Comparison of ENCODE assay signal across 21 cellular contexts in the genomic region with DNA sequence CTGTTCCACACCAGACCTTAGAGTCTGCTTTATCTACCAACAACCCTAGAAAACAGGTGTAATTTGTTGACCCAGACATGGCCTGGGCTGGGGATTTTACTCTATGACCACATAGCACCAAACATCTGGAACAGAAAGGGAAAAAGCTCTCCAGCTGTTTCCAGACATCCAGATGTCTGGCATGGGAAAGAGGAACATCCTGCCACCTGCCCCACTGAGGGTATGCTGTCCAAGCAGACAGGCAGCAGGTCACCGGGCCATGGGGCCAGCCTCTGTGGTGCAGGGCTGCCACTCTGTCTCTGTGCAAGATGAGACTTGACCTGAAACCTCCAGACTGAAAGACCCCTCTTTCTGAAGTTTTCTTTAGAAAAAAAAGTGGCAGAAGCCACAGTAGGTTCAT.
DNase-seq lines count a peak whose midpoint lies in the region; ATAC-seq and TF ChIP-seq lines count a peak whose summit lies in the region.
"Had no signal": no experiment of that assay in that cellular context is flagged by ENCODE, and none has a peak within 500 bp of the region (broad histone marks: within the 10 kb centered on the region; RNA-seq: fewer than 3 reads in every experiment).

No MANE protein-coding gene starts in this region.

- H3K27ac ChIP-seq in heart right ventricle, result peak overlapping the region in 1 of 10 donors; percentile 27
- H3K27ac ChIP-seq in right atrium auricular region, result no peak overlapping the region
- H3K27ac ChIP-seq in GM23248, result no peak overlapping the region
- H3K27ac ChIP-seq: A549, KMS-11, SK-N-MC had no signal

- H3K4me1 ChIP-seq in heart right ventricle (peaks cover 0 to 9% (median 0%) of the 10 kb centered on the region in 9 donors), right atrium auricular region (no peaks in the 10 kb centered on the region), GM23248 (ENCODE audit: insufficient read depth) (peaks cover 16% of the 10 kb centered on the region)
- H3K4me1 ChIP-seq: A549, HAP-1 had no signal

- DNase-seq in heart right ventricle (no peak), right atrium auricular region (ENCODE audit: low spot score) (no peak), GM23248 (no peak), HPDE6-E6E7 (ENCODE audit: extremely low spot score) (no peak)
- no peak for DNase-seq in naive thymus-derived CD8-positive, alpha-beta T cell
- DNase-seq: BE2C, DND-41, IMR-90, MV-4-11, NCI-H1105 treated with DMSO at 0.1 percent for 48 hours, NCI-H2081, NCI-H2171, NCI-H526, OCI-M1, SW 1271 had no signal

- H3K9me3 Mint-ChIP-seq in activated T-helper 17 cell treated with anti-CD3 and anti-CD28 coated beads, Interleukin-2, amount 50 U/mL, for 72 hours, result no peaks in the 10 kb centered on the region
- no peaks in the 10 kb centered on the region for H3K9me3 Mint-ChIP-seq in naive thymus-derived CD8-positive, alpha-beta T cell

- intact Hi-C loops in heart right ventricle (cut with DNase I), result no loop called here

- H2AFZ ChIP-seq in GM23248, result no peak overlapping the region

- ATAC-seq in heart right ventricle, result peak in 6 of 8 donors; percentile 22 to 66 (median 36)
- ATAC-seq in GM18867 (IDR thresholded peaks at IDR 0.05; ENCODE audit: unreplicated experiment), result peak; percentile 51
- ATAC-seq in activated T-helper 17 cell treated with anti-CD3 and anti-CD28 coated beads, Interleukin-2, amount 50 U/mL, for 72 hours (replicated peaks), result no peak
- no peak for ATAC-seq in naive thymus-derived CD8-positive, alpha-beta T cell
- ATAC-seq: A549 had no signal

- no peaks in the 10 kb centered on the region for H3K27me3 Mint-ChIP-seq in activated T-helper 17 cell treated with anti-CD3 and anti-CD28 coated beads, Interleukin-2, amount 50 U/mL, for 72 hours
- H3K27me3 Mint-ChIP-seq in naive thymus-derived CD8-positive, alpha-beta T cell, result no peaks in the 10 kb centered on the region

- H4K20me1 ChIP-seq in GM23248 (ENCODE audit: insufficient read depth), result no peaks in the 10 kb centered on the region

- in situ Hi-C loops in GM23248 (cut with MboI), result no loop called here

- H3K4me3 ChIP-seq in heart right ventricle (no peak overlapping the region), right atrium auricular region (no peak overlapping the region), GM23248 (no peak overlapping the region)
- H3K4me3 ChIP-seq: A549, HAP-1, SK-N-MC had no signal

- H3K4me1 Mint-ChIP-seq in activated T-helper 17 cell treated with anti-CD3 and anti-CD28 coated beads, Interleukin-2, amount 50 U/mL, for 72 hours, result peaks cover 46% of the 10 kb centered on the region
- H3K4me1 Mint-ChIP-seq in naive thymus-derived CD8-positive, alpha-beta T cell, result peaks cover 37 to 83% (median 68%) of the 10 kb centered on the region in 4 donors

- no peaks in the 10 kb centered on the region for H3K36me3 Mint-ChIP-seq in activated T-helper 17 cell treated with anti-CD3 and anti-CD28 coated beads, Interleukin-2, amount 50 U/mL, for 72 hours (ENCODE audit: low read depth)
- peaks cover 0 to 3% (median 0%) of the 10 kb centered on the region in 3 donors for H3K36me3 Mint-ChIP-seq in naive thymus-derived CD8-positive, alpha-beta T cell

- H3K9me3 ChIP-seq in heart right ventricle (no peaks in the 10 kb centered on the region), right atrium auricular region (no peaks in the 10 kb centered on the region), GM23248 (ENCODE audit: low read depth) (no peaks in the 10 kb centered on the region)
- H3K9me3 ChIP-seq: A549, BE2C had no signal

- H3K79me2 ChIP-seq in GM23248 (ENCODE audit: insufficient read depth), result no peaks in the 10 kb centered on the region

- peak overlapping the region; percentile 89 for H3K4me3 Mint-ChIP-seq in activated T-helper 17 cell treated with anti-CD3 and anti-CD28 coated beads, Interleukin-2, amount 50 U/mL, for 72 hours
- peak overlapping the region in 1 of 10 donors; percentile 14 for H3K4me3 Mint-ChIP-seq in naive thymus-derived CD8-positive, alpha-beta T cell

- TF ChIP-seq CTCF in heart right ventricle (IDR thresholded peaks at IDR 0.05) (no peak), right atrium auricular region (IDR thresholded peaks at IDR 0.05) (no peak)

- no peak overlapping the region for H3K4me2 ChIP-seq in GM23248 (ENCODE audit: unreplicated experiment)
- H3K4me2 ChIP-seq: A549, KMS-11 had no signal

- POLR2A ChIA-PET in naive thymus-derived CD8-positive, alpha-beta T cell (lab: Charles Lee), result interaction anchor here (0.7 kb wide), 1 partner anchor 9 kb away, joined by 4 read pairs; no protein-coding TSS in a partner anchor

- WGBS in heart right ventricle, 2 donors, result 70 to 85% methylated on average over 1 of the region's 1 CpG
- 86 to 92% methylated on average over 1 of the region's 1 CpG for WGBS in GM23248 (ENCODE audit: low coverage in 1 of 2, low lambda C conversion rate in 2 of 2, missing lambda C conversion rate in 2 of 2), 2 experiments

- no peaks in the 10 kb centered on the region for H3K9me2 ChIP-seq in GM23248 (ENCODE audit: insufficient read depth)

- peak overlapping the region; percentile 9 for H3K27ac Mint-ChIP-seq in activated T-helper 17 cell treated with anti-CD3 and anti-CD28 coated beads, Interleukin-2, amount 50 U/mL, for 72 hours
- peak overlapping the region in 4 of 10 donors; percentile 21 to 83 (median 70) for H3K27ac Mint-ChIP-seq in naive thymus-derived CD8-positive, alpha-beta T cell

- H3F3A ChIP-seq in GM23248 (ENCODE audit: insufficient read depth), result peaks cover 16% of the 10 kb centered on the region

- H3K27me3 ChIP-seq in heart right ventricle (no peaks in the 10 kb centered on the region), right atrium auricular region (no peaks in the 10 kb centered on the region), GM23248 (replicated peaks; ENCODE audit: insufficient read depth) (no peaks in the 10 kb centered on the region)
- H3K27me3 ChIP-seq: BE2C had no signal

- H3K36me3 ChIP-seq in heart right ventricle (no peaks in the 10 kb centered on the region), right atrium auricular region (no peaks in the 10 kb centered on the region), GM23248 (ENCODE audit: low read depth) (no peaks in the 10 kb centered on the region)
- H3K36me3 ChIP-seq: BE2C, HAP-1 had no signal

- no peak overlapping the region for H3K9ac ChIP-seq in GM23248
- H3K9ac ChIP-seq: KMS-11 had no signal

Comparison
In these comparisons a context has a peak if more than half of its experiments do, and no peak if none do; other contexts are left out.
1. ATAC-seq: peak in heart right ventricle (6 of 8) and GM18867 (single experiment); none in activated T-helper 17 cell treated with anti-CD3 and anti-CD28 coated beads, Interleukin-2, amount 50 U/mL, for 72 hours (single experiment) and naive thymus-derived CD8-positive, alpha-beta T cell (0 of 2).